Comparison of ENCODE assay signal across 13 cellular contexts in the genomic region with DNA sequence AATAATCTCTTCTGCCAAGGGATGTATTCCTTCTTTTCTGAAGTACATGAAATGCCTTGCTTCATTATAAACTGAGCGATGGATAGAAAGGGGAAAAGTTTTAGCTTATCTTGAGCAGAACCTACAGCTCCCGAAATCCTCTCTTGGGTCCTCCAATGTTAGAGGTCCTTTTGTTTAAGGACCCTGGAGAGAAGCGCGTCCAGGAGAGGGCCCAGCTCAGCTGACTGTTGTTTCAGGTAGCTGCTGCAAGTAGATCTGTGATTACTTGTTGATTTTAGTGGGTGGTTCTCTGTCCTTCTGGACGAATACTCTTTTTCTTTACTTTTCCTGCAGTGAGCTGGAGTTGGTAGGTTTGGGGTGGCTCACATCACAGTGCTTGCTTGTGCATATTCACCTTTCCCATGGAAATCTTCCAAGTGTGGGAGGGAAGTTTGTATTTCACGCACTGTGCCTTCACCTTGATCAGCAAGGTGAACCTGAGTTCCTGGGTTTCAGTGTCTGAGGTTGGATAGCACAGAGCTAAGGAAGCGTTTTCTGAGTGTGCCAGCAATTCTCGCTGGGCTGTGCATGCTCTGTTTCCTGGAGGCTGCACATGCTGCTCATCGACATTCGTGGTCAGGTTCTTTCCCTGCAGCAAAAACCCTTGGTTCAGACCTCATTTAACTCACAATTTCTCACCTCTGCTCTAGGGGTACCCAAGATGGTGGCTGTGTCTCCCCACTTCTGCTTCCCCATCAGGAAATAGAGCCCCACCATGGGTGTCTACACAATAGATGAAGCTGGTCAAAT.
A peak's percentile ranks its signal among the peaks of the same experiment; 100 is the strongest.
DNase-seq lines count a peak whose midpoint lies in the region; ATAC-seq, FAIRE-seq and TF ChIP-seq lines count a peak whose summit lies in the region.
"Had no signal": no experiment of that assay in that cellular context is flagged by ENCODE, and none has a peak within 500 bp of the region (broad histone marks: within the 10 kb centered on the region; RNA-seq: fewer than 3 reads in every experiment).

No MANE protein-coding gene starts in this region.

- peaks cover 48% of the 10 kb centered on the region for H3K36me3 ChIP-seq in KOPT-K1 (ENCODE audit: insufficient read depth, low read length)

- no peak for DNase-seq in T-helper 9 cell
- DNase-seq: COR-L47, NCI-H2029, SW 1271, testis had no signal

- TF ChIP-seq CTCF in C4-2B (conservative IDR thresholded peaks at IDR 0.05), result no peak

- ATAC-seq in GM18907 (IDR thresholded peaks at IDR 0.05; ENCODE audit: unreplicated experiment) (peak; percentile 44), HG03469 (IDR thresholded peaks at IDR 0.05; ENCODE audit: unreplicated experiment) (no peak), HG02798 (IDR thresholded peaks at IDR 0.05; ENCODE audit: poor library complexity, unreplicated experiment) (no peak), HG03460 (IDR thresholded peaks at IDR 0.05; ENCODE audit: unreplicated experiment) (no peak)

- peak; percentile 13 for FAIRE-seq in islet of Langerhans (lab: Jason Lieb, UNC)
- FAIRE-seq: keratinocyte had no signal

- H3K27ac ChIP-seq in C4-2B (peak overlapping the region; percentile 69), KOPT-K1 (ENCODE audit: low read depth, low read length, poor library complexity, severe bottlenecking) (peak overlapping the region; percentile 32)
- H3K27ac ChIP-seq: testis had no signal

- H3K9me3 ChIP-seq in KOPT-K1 (ENCODE audit: insufficient read depth, low read length, poor library complexity, severe bottlenecking), result peaks cover 37% of the 10 kb centered on the region
- H3K9me3 ChIP-seq: testis had no signal
